ENCODE assay signal across 25 cellular contexts in the genomic region with DNA sequence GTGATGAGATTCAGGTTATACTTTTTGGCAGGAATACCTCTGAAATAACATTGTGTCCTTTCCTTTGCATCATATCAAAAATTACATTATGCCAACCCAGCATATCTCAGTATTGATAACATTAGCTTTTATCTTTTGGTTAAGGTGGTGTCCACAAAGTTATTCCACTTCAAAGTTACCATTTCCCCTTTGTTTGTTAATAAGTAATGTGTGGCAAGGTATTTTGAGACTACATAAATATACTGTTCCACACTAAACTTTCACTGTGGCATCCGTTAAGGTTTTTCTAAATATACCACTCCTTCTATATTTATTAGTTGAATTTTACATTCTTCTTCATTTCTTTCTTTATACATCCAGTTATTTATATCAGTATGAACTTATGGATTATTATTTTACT.
"Had no signal": no experiment of that assay in that cellular context is flagged by ENCODE, and none has a peak within 500 bp of the region (broad histone marks: within the 10 kb centered on the region; RNA-seq: fewer than 3 reads in every experiment).

No MANE protein-coding gene starts in this region.

- H3K9me3 ChIP-seq: ascending aorta, body of pancreas, Peyer's patch, SJCRH30, SK-N-SH had no signal

- H3K4me3 ChIP-seq: ascending aorta, body of pancreas, coronary artery, Peyer's patch, SJCRH30 had no signal

- H3K27ac ChIP-seq: ascending aorta, body of pancreas, coronary artery, Peyer's patch, RWPE1, SJCRH30, VCaP had no signal

- FAIRE-seq: bronchial epithelial cell had no signal

- H3K27me3 ChIP-seq: ascending aorta, body of pancreas, Peyer's patch, SJCRH30 had no signal

- H3K36me3 ChIP-seq: ascending aorta, Peyer's patch, SJCRH30 had no signal

- H3K4me1 ChIP-seq: body of pancreas had no signal

- ATAC-seq: body of pancreas had no signal

- H3K4me2 ChIP-seq: SK-N-SH had no signal

- H3K9ac ChIP-seq: SK-N-SH had no signal

- DNase-seq: activated CD4-positive, alpha-beta memory T cell treated with anti-CD3 and anti-CD28 coated beads, Interleukin-2, amount 10 ng/mL, durations not matched to agents 7 days and 5 days; activated CD4-positive, alpha-beta T cell treated with anti-CD3 and anti-CD28 coated beads, Interleukin-2, amount 50 U/mL, for 1 hour; activated CD4-positive, CD25-positive, alpha-beta regulatory T cell; activated CD8-positive, alpha-beta memory T cell treated with anti-CD3 and anti-CD28 coated beads, Interleukin-2, amount 50 U/mL, for 48 hours; activated naive CD4-positive, alpha-beta T cell; activated T-cell treated with anti-CD3 and anti-CD28 coated beads, Interleukin-2, amount 50 U/mL, for 1 hour; amniotic stem cell; body of pancreas; central memory CD4-positive, alpha-beta T cell; NCI-H1105 treated with DMSO at 0.1 percent for 48 hours; NCI-H1436 treated with DMSO at 0.1 percent for 48 hours; NCI-H187; NCI-H2081; NCI-H446; NCI-H524; Peyer's patch; Right ventricle myocardium superior; SJCRH30; SK-N-SH; T-helper 1 cell had no signal
